8 cellular contexts compared by ENCODE assay signal in the genomic region with DNA sequence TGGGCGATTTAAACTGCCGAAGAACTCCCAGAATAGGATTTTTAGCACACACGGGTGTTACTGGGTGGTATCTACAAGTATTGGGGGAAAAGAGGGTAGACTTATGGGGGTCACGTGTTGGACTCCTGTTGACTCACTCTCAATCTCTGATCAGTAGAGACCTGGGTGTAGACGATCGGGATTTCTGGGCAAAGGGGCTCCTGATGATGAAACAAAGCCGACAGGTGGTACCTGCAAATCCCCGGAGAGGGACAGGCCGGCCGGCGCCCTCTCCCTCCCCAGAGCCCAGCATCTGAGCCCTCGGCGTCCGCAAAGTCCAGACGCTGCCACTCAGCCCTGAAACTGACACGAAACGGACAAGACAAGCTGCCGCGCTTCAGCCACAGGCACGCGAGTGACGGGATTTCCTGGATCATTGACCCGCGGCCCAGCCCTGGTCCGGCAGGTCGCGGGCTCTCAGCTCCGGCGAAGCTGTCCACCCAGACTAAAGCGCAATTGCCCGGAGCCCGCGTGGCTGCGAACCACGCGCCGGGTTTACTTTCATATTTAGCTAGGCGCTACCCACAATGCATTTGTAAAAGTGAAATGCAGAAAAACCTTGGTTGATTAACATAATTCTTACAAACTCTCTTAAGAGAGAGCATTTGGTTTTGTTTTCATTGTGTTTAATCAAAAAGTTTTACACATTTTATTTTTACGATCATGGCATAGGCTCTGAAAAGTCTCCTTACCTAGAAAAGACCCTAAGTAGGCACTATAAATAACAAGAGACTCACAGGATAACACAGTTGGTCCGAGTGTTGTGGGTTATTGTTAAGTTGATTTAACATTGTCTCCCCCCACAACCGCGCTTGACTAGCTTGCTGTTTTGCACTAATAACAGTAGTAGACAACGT.
A peak's percentile ranks its signal among the peaks of the same experiment; 100 is the strongest.
DNase-seq lines count a peak whose midpoint lies in the region; ATAC-seq and TF ChIP-seq lines count a peak whose summit lies in the region.

No MANE protein-coding gene starts in this region.

- in situ Hi-C loops in ACHN (cut with HindIII; ENCODE audit: low pct_ligation_motif_present, low pct_unique_long_range_greater_than_20kb, low sequenced_read_pairs), result no loop called here

- TF ChIP-seq CTCF in WI38 (IDR thresholded peaks at IDR 0.05; ENCODE audit: low read depth, low read length), result no peak
- no peak for TF ChIP-seq CTCF in cardiac fibroblast (IDR thresholded peaks at IDR 0.05; ENCODE audit: low read depth, low read length)

- DNase-seq in ACHN (peak; percentile 88), NCI-H2196 treated with DMSO at 0.1 percent for 48 hours (lab: John Stamatoyannopoulos, UW; ENCODE audit: unreplicated experiment) (peak; percentile 63), cardiac fibroblast (ENCODE audit: low read depth in 2 of 2) (peak; percentile 87 to 92), iris pigment epithelial cell (ENCODE audit: low read depth) (peak; percentile 89), smooth muscle cell of the brain vasculature (ENCODE audit: low read depth, low spot score) (peak; percentile 69)

- peak; percentile 57 for ATAC-seq in GM18868 (IDR thresholded peaks at IDR 0.05; ENCODE audit: unreplicated experiment)
- ATAC-seq in HG03097 (IDR thresholded peaks at IDR 0.05; ENCODE audit: low FRiP score, unreplicated experiment), result peak; percentile 79

- H3K4me3 ChIP-seq in WI38 (ENCODE audit: low read depth, low read length) (peak overlapping the region; percentile 71), cardiac fibroblast (replicated peaks in 1 of 2; ENCODE audit: low read depth in 2 of 2, low read length in 2 of 2) (peak overlapping the region; percentile 74 to 82)

Comparison
In these comparisons a context has a peak if more than half of its experiments do, and no peak if none do; other contexts are left out.
1. Peak in every context shown above with its lines: DNase-seq, ATAC-seq and H3K4me3 ChIP-seq.